ENCODE assay signal across 19 cellular contexts in the genomic region with DNA sequence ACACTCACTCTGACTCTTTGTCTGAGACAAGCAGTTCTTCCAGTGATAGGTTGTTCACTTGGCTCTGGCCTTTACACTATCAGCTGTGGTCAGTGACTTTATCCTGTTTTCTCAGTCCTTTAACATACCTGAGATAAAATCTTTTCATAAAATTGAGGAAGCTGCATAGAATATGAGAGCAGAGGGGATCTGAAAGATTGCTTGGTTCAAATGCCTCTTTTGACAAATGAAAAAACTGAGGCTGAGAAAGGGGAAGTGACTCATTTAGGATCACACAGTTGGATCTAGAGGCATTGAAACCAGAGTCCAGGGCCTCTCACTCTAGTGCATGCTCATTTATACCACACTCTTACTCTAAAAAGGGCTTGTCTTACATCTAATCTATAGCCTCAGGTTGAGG.
DNase-seq lines count a peak whose midpoint lies in the region; ATAC-seq and TF ChIP-seq lines count a peak whose summit lies in the region.
"Had no signal": no experiment of that assay in that cellular context is flagged by ENCODE, and none has a peak within 500 bp of the region (broad histone marks: within the 10 kb centered on the region; RNA-seq: fewer than 3 reads in every experiment).

No MANE protein-coding gene starts in this region.

- intact Hi-C loops in left ventricle myocardium inferior (cut with micrococcal nuclease), result no loop called here

- H3K9me3 ChIP-seq in left ventricle myocardium inferior (replicated peaks), result peaks cover 6% of the 10 kb centered on the region
- H3K9me3 ChIP-seq in hepatocyte (ENCODE audit: low read depth), result no peaks in the 10 kb centered on the region
- H3K9me3 ChIP-seq: ovary, SJSA1 had no signal

- H3K4me1 ChIP-seq in left ventricle myocardium inferior, result no peaks in the 10 kb centered on the region
- no peaks in the 10 kb centered on the region for H3K4me1 ChIP-seq in hepatocyte (ENCODE audit: insufficient read depth)
- H3K4me1 ChIP-seq: heart right ventricle had no signal

- H3K27me3 ChIP-seq in brain microvascular endothelial cell (replicated peaks), result no peaks in the 10 kb centered on the region
- no peaks in the 10 kb centered on the region for H3K27me3 ChIP-seq in left ventricle myocardium inferior (ENCODE audit: low read depth)
- no peaks in the 10 kb centered on the region for H3K27me3 ChIP-seq in hepatocyte
- H3K27me3 ChIP-seq: heart right ventricle, ovary, SJSA1 had no signal

- no peaks in the 10 kb centered on the region for H4K20me1 ChIP-seq in hepatocyte (ENCODE audit: insufficient read depth, poor library complexity, severe bottlenecking)

- H3K4me2 ChIP-seq in hepatocyte, result no peak overlapping the region

- TF ChIP-seq CTCF in brain microvascular endothelial cell (IDR thresholded peaks at IDR 0.05; ENCODE audit: low read depth, low read length, missing control alignments), result no peak
- TF ChIP-seq CTCF in left ventricle myocardium inferior (IDR thresholded peaks at IDR 0.05; ENCODE audit: borderline replicate concordance), result no peak
- TF ChIP-seq CTCF in hepatocyte (IDR thresholded peaks at IDR 0.05; ENCODE audit: poor library complexity), result no peak

- no peaks in the 10 kb centered on the region for H3K9me2 ChIP-seq in hepatocyte (replicated peaks; ENCODE audit: insufficient read depth)

- H3K27ac ChIP-seq in brain microvascular endothelial cell, result no peak overlapping the region
- no peak overlapping the region for H3K27ac ChIP-seq in left ventricle myocardium inferior (replicated peaks)
- no peak overlapping the region for H3K27ac ChIP-seq in hepatocyte
- H3K27ac ChIP-seq: heart right ventricle, ovary, SJSA1 had no signal

- peak; percentile 50 for DNase-seq in HT1080 (ENCODE audit: low read depth)
- DNase-seq in brain microvascular endothelial cell, result peak; percentile 32
- DNase-seq in left ventricle myocardium inferior, result no peak
- DNase-seq in NCI-H748 (lab: John Stamatoyannopoulos, UW; ENCODE audit: unreplicated experiment), result no peak
- DNase-seq in stimulated activated CD8-positive, alpha-beta memory T cell treated with anti-CD3 and anti-CD28 coated beads, Interleukin-4, amount 100 ng/mL, for 48 hours, result no peak
- no peak for DNase-seq in hepatocyte (ENCODE audit: low spot score)
- DNase-seq: activated CD8-positive, alpha-beta memory T cell treated with anti-CD3 and anti-CD28 coated beads for 24 hours; activated effector memory CD4-positive, alpha-beta T cell treated with Interleukin-2 at 50 U/mL for 16 hours; Calu3; heart right ventricle; NCI-H2171; ovary; trophoblast cell had no signal

- H3K36me3 ChIP-seq in brain microvascular endothelial cell (replicated peaks) (no peaks in the 10 kb centered on the region), left ventricle myocardium inferior (no peaks in the 10 kb centered on the region), hepatocyte (replicated peaks; ENCODE audit: insufficient read depth, low read depth) (no peaks in the 10 kb centered on the region)
- H3K36me3 ChIP-seq: heart right ventricle, ovary, SJSA1 had no signal

- H3K4me3 ChIP-seq in brain microvascular endothelial cell (ENCODE audit: low read depth, low read length) (no peak overlapping the region), left ventricle myocardium inferior (no peak overlapping the region), hepatocyte (no peak overlapping the region)
- H3K4me3 ChIP-seq: heart right ventricle, ovary, SJSA1 had no signal

- ATAC-seq in GM18502 (IDR thresholded peaks at IDR 0.05; ENCODE audit: poor library complexity, unreplicated experiment) (peak; percentile 74), HG02642 (IDR thresholded peaks at IDR 0.05; ENCODE audit: poor library complexity, unreplicated experiment) (peak; percentile 54)
- ATAC-seq: esophagus mucosa; HCT116; heart right ventricle; stimulated activated effector memory CD8-positive, alpha-beta T cell treated with anti-CD3 and anti-CD28 coated beads, Interleukin-12 subunit alpha, Interleukin-12 subunit beta, amount 100 ng/mL, for 72 hours had no signal

- H2AFZ ChIP-seq in hepatocyte, result no peak overlapping the region

- in situ Hi-C loops in brain microvascular endothelial cell (cut with HindIII; ENCODE audit: low pct_ligation_motif_present, low sequenced_read_pairs), result no loop called here

- H3K79me2 ChIP-seq in hepatocyte, result no peaks in the 10 kb centered on the region

Comparison
In these comparisons a context has a peak if more than half of its experiments do, and no peak if none do; other contexts are left out.
1. DNase-seq: peak in HT1080 (single experiment) and brain microvascular endothelial cell (single experiment); none in left ventricle myocardium inferior (single experiment), NCI-H748 (single experiment), stimulated activated CD8-positive, alpha-beta memory T cell treated with anti-CD3 and anti-CD28 coated beads, Interleukin-4, amount 100 ng/mL, for 48 hours (single experiment) and hepatocyte (single experiment).